In genomic region chr19:6324757-6325156, GRCh38 we compare ENCODE assay signal across 24 cellular contexts.
"Had no signal": no experiment of that assay in that cellular context is flagged by ENCODE, and none has a peak within 500 bp of the region (broad histone marks: within the 10 kb centered on the region; RNA-seq: fewer than 3 reads in every experiment).

No MANE protein-coding gene starts in this region.

- H3K27ac ChIP-seq: colonic mucosa, epithelial cell of prostate, esophagus squamous epithelium, gastrocnemius medialis, heart left ventricle, left lung, lower lobe of right lung had no signal

- H3K27me3 Mint-ChIP-seq: naive thymus-derived CD8-positive, alpha-beta T cell had no signal

- ATAC-seq: effector memory CD8-positive, alpha-beta T cell; esophagus mucosa; gastrocnemius medialis; heart left ventricle; left cardiac atrium; left lung; left ventricle myocardium superior; lower lobe of right lung; mucosa of descending colon; naive thymus-derived CD8-positive, alpha-beta T cell had no signal

- H3K4me1 Mint-ChIP-seq: endodermal cell, mesothelial cell of epicardium had no signal

- H3K9me3 ChIP-seq: colonic mucosa, esophagus squamous epithelium, gastrocnemius medialis, heart left ventricle, left lung, lower lobe of right lung, mucosa of descending colon had no signal

- H3K36me3 Mint-ChIP-seq: mesothelial cell of epicardium, naive B cell had no signal

- H3K27ac Mint-ChIP-seq: dendritic cell treated with granulocyte-macrophage colony-stimulating factor and Interleukin-4, amounts not matched to agents 40 ng/mL and 50 ng/mL, for 4 days; effector memory CD8-positive, alpha-beta T cell; endodermal cell; mesothelial cell of epicardium had no signal

- H3K36me3 ChIP-seq: colonic mucosa, esophagus squamous epithelium, gastrocnemius medialis, heart left ventricle, left lung, lower lobe of right lung had no signal

- H3K4me1 ChIP-seq: colonic mucosa, esophagus squamous epithelium, gastrocnemius medialis, heart left ventricle, left lung, lower lobe of right lung had no signal

- H3K9me3 Mint-ChIP-seq: dendritic cell treated with granulocyte-macrophage colony-stimulating factor and Interleukin-4, amounts not matched to agents 40 ng/mL and 50 ng/mL, for 4 days had no signal

- H3K27me3 ChIP-seq: colonic mucosa had no signal

- H3K4me3 ChIP-seq: colonic mucosa, esophagus squamous epithelium, gastrocnemius medialis, heart left ventricle, left lung, lower lobe of right lung, mucosa of descending colon had no signal

- H3K4me3 Mint-ChIP-seq: dendritic cell treated with granulocyte-macrophage colony-stimulating factor and Interleukin-4, amounts not matched to agents 40 ng/mL and 50 ng/mL, for 4 days; effector memory CD8-positive, alpha-beta T cell; endodermal cell; mesothelial cell of epicardium; naive B cell; naive thymus-derived CD8-positive, alpha-beta T cell had no signal

- DNase-seq: colonic mucosa; cortex of kidney; effector CD8-positive, alpha-beta T cell; effector memory CD8-positive, alpha-beta T cell; endodermal cell; erythroblast; esophagus squamous epithelium; foreskin fibroblast; foreskin melanocyte; gastrocnemius medialis; heart left ventricle; hippocampal formation; left cardiac atrium; left lung; left ventricle myocardium superior; lower lobe of right lung; mesenchymal stem cell; mucosa of descending colon; naive B cell; naive thymus-derived CD8-positive, alpha-beta T cell had no signal
